ENCODE assay signal across 9 cellular contexts in genomic region chr17:50169121-50169764, GRCh38. TPM values are rescaled to one million over a fixed set of nuclear protein-coding genes. Genes with fewer than 3 reads are reported as not detected.
DNase-seq lines count a peak whose midpoint lies in the region; ATAC-seq, FAIRE-seq and TF ChIP-seq lines count a peak whose summit lies in the region.
"Had no signal": no experiment of that assay in that cellular context is flagged by ENCODE, and none has a peak within 500 bp of the region (broad histone marks: within the 10 kb centered on the region; RNA-seq: fewer than 3 reads in every experiment).

No MANE protein-coding gene starts in this region.

- H3K27me3 ChIP-seq in AG04450 (ENCODE audit: control insufficient read depth, insufficient read depth, low read length) (no peaks in the 10 kb centered on the region), vagina (no peaks in the 10 kb centered on the region)

- intact Hi-C loops in vagina (cut with DNase I): no loop called here

- H3K4me3 Mint-ChIP-seq in activated CD4-positive, alpha-beta T cell treated with anti-CD3 and anti-CD28 coated beads, Interleukin-2, amount 10 ng/mL, durations not matched to agents 7 days and 5 days: no peak overlapping the region
- peak overlapping the region; percentile 10 to 81 (median 72) for H3K4me3 Mint-ChIP-seq in naive B cell

- H3K27ac ChIP-seq in AG04450 (ENCODE audit: low read depth, low read length) (no peak overlapping the region), vagina (peak overlapping the region; percentile 6)

- no peak overlapping the region for H3K4me3 ChIP-seq in AG04450 (ENCODE audit: low read depth, low read length)
- H3K4me3 ChIP-seq in vagina: no peak overlapping the region

- CTCF ChIA-PET in AG04450 (lab: Charles Lee): interaction anchor here (0.5 to 3.5 kb wide), 34 partner anchors 8 to 301 kb away, joined by 3 to 116 read pairs (median 4); partner anchors contain the start of genes COL1A1 and TMEM92
- CTCF ChIA-PET in activated CD4-positive, alpha-beta T cell treated with anti-CD3 and anti-CD28 coated beads, Interleukin-2, amount 10 ng/mL, durations not matched to agents 7 days and 5 days (lab: Charles Lee): interaction anchor here (0.6 to 5.3 kb wide), 29 partner anchors 8 to 162 kb away, joined by 3 to 31 read pairs (median 5); partner anchors contain the start of genes COL1A1, PDK2, PPP1R9B and TMEM92

- no peaks in the 10 kb centered on the region for H3K9me3 Mint-ChIP-seq in activated CD4-positive, alpha-beta T cell treated with anti-CD3 and anti-CD28 coated beads, Interleukin-2, amount 10 ng/mL, durations not matched to agents 7 days and 5 days
- H3K9me3 Mint-ChIP-seq in naive B cell: no peaks in the 10 kb centered on the region

- H3K27me3 Mint-ChIP-seq in activated CD4-positive, alpha-beta T cell treated with anti-CD3 and anti-CD28 coated beads, Interleukin-2, amount 10 ng/mL, durations not matched to agents 7 days and 5 days: no peaks in the 10 kb centered on the region
- H3K27me3 Mint-ChIP-seq in naive B cell: peaks cover 0 to 9% (median 0%) of the 10 kb centered on the region in 3 donors

- DNase-seq in AG04450 (ENCODE audit: low read depth, low spot score): no peak
- no peak for DNase-seq in GM12891 (ENCODE audit: insufficient read length, low spot score)
- peak; percentile 34 to 75 for DNase-seq in NCI-H524 (lab: John Stamatoyannopoulos, UW)
- peak; percentile 59 for DNase-seq in activated CD4-positive, alpha-beta T cell treated with anti-CD3 and anti-CD28 coated beads, Interleukin-2, amount 10 ng/mL, durations not matched to agents 7 days and 5 days
- DNase-seq in effector CD8-positive, alpha-beta T cell (lab: John Stamatoyannopoulos, UW): peak; percentile 59
- DNase-seq in naive B cell: peak; percentile 72
- no peak for DNase-seq in vagina (ENCODE audit: extremely low spot score in 2 of 2)

- H3K27ac Mint-ChIP-seq in activated CD4-positive, alpha-beta T cell treated with anti-CD3 and anti-CD28 coated beads, Interleukin-2, amount 10 ng/mL, durations not matched to agents 7 days and 5 days: peak overlapping the region; percentile 27
- H3K27ac Mint-ChIP-seq in naive B cell: peak overlapping the region; percentile 6 to 97 (median 86)

- H3K9me3 ChIP-seq in AG04450 (ENCODE audit: control insufficient read depth, insufficient read depth, low read length): no peaks in the 10 kb centered on the region; the same call in 1 of the 2 replicates
- H3K9me3 ChIP-seq in vagina: no peaks in the 10 kb centered on the region

- TF ChIP-seq CTCF in AG04450 (IDR thresholded peaks at IDR 0.05; ENCODE audit: low read depth, low read length) (peak; percentile 98), vagina (IDR thresholded peaks at IDR 0.05) (peak; percentile 66 to 98 (median 75))

- peak; percentile 88 to 92 for ATAC-seq in naive B cell (ENCODE audit: low read depth in 2 of 2)
- no peak for ATAC-seq in GM21515 (IDR thresholded peaks at IDR 0.05; ENCODE audit: unreplicated experiment)

- H3K4me1 Mint-ChIP-seq in activated CD4-positive, alpha-beta T cell treated with anti-CD3 and anti-CD28 coated beads, Interleukin-2, amount 10 ng/mL, durations not matched to agents 7 days and 5 days: peaks cover 17% of the 10 kb centered on the region
- H3K4me1 Mint-ChIP-seq in naive B cell: peaks cover 25 to 27% (median 26%) of the 10 kb centered on the region in 3 donors

- peaks cover 22% of the 10 kb centered on the region for H3K4me1 ChIP-seq in vagina

- no peaks in the 10 kb centered on the region for H3K36me3 Mint-ChIP-seq in activated CD4-positive, alpha-beta T cell treated with anti-CD3 and anti-CD28 coated beads, Interleukin-2, amount 10 ng/mL, durations not matched to agents 7 days and 5 days (ENCODE audit: low read depth)
- no peaks in the 10 kb centered on the region for H3K36me3 Mint-ChIP-seq in naive B cell

- FAIRE-seq in GM12891 (lab: Jason Lieb, UNC): peak; percentile 89
- FAIRE-seq: islet of Langerhans had no signal

- POLR2A ChIA-PET in AG04450 (lab: Yijun Ruan, JAX): interaction anchor here (0.5 to 3.1 kb wide), 9 partner anchors 8 to 130 kb away, joined by 3 to 15 read pairs (median 6); partner anchors contain the start of gene COL1A1
- POLR2A ChIA-PET in activated CD4-positive, alpha-beta T cell treated with anti-CD3 and anti-CD28 coated beads, Interleukin-2, amount 10 ng/mL, durations not matched to agents 7 days and 5 days (lab: Charles Lee): interaction anchor here (0.5 kb wide), 1 partner anchor 52 kb away, joined by 3 read pairs; no protein-coding TSS in a partner anchor

- H3K36me3 ChIP-seq in vagina: no peaks in the 10 kb centered on the region

- TF ChIP-seq POLR2A in GM12891 (IDR thresholded peaks at IDR 0.05; ENCODE audit: low read depth, low read length) (no peak), vagina (IDR thresholded peaks at IDR 0.05) (no peak)

TF ChIP-seq in GM12891, 5 proteins besides CTCF, POLR2A, EP300 and RAD21:
- TF ChIP-seq TAF1 (IDR thresholded peaks at IDR 0.05; ENCODE audit: low read depth, low read length): no peak
- no peak; the same call in 1 of the 2 replicates for TF ChIP-seq POU2F2 (IDR thresholded peaks at IDR 0.05; ENCODE audit: low read depth, low read length)
- no peak for TF ChIP-seq PAX5 (IDR thresholded peaks at IDR 0.05; ENCODE audit: insufficient read depth, low read length, severe bottlenecking)
- no peak for TF ChIP-seq SPI1 (IDR thresholded peaks at IDR 0.05; ENCODE audit: low read depth, low read length)
- no peak for TF ChIP-seq POLR2AphosphoS5 (IDR thresholded peaks at IDR 0.05; ENCODE audit: low read depth, low read length)

RNA-seq across cellular contexts. Expression of gene SGCA, which starts 3.4 kb away (rescaled TPM):
- polyA plus RNA-seq in AG04450 (2011; rRNA removed) (0.16 and 0.21 TPM in 2 replicates), naive B cell (ENCODE audit: low read depth in 6 of 6) (10 to 100 TPM in 1 of 6 donors, 1 to 10 TPM in 5; 2.0 to 16.6 (median 3.5) TPM)
- not detected in 2 replicates for polyA minus RNA-seq in AG04450 (2011; rRNA and poly(A)+ RNA removed)
- 1.3 TPM for polyA plus RNA-seq in GM12891 (2012; ENCODE audit: low read depth, missing spikeins)
- total RNA-seq in activated CD4-positive, alpha-beta T cell treated with anti-CD3 and anti-CD28 coated beads, Interleukin-2, amount 10 ng/mL, durations not matched to agents 7 days and 5 days: not detected
- total RNA-seq in vagina: 2.2 TPM

RNA-seq across cellular contexts. Expression of gene PPP1R9B, which starts 18.8 kb away (rescaled TPM):
- polyA plus RNA-seq in AG04450 (2011; rRNA removed): 17.6 and 18.2 TPM in 2 replicates
- polyA minus RNA-seq in AG04450 (2011; rRNA and poly(A)+ RNA removed): 35.7 and 42.5 TPM in 2 replicates
- polyA plus RNA-seq in GM12891 (2012; ENCODE audit: low read depth, missing spikeins): 52.5 TPM
- 100 to 1,000 TPM; 110 to 117 TPM for total RNA-seq in activated CD4-positive, alpha-beta T cell treated with anti-CD3 and anti-CD28 coated beads, Interleukin-2, amount 10 ng/mL, durations not matched to agents 7 days and 5 days
- polyA plus RNA-seq in naive B cell (ENCODE audit: low read depth in 6 of 6): 1 to 10 TPM in 5 of 6 donors, under 1 TPM in 1; 0.55 to 3.5 (median 2.3) TPM
- total RNA-seq in vagina: 37.6 TPM

RNA-seq across cellular contexts. Expression of gene COL1A1, which starts 32.2 kb away (rescaled TPM):
- polyA plus RNA-seq in AG04450 (2011; rRNA removed) (1,356 and 3,120 TPM in 2 replicates), naive B cell (ENCODE audit: low read depth in 6 of 6) (under 1 TPM in 2 of 6 donors, not detected in 4; 0.23 to 0.80 TPM)
- 2,155 and 4,267 TPM in 2 replicates for polyA minus RNA-seq in AG04450 (2011; rRNA and poly(A)+ RNA removed)
- polyA plus RNA-seq in GM12891 (2012; ENCODE audit: low read depth, missing spikeins): 6.1 TPM
- total RNA-seq in activated CD4-positive, alpha-beta T cell treated with anti-CD3 and anti-CD28 coated beads, Interleukin-2, amount 10 ng/mL, durations not matched to agents 7 days and 5 days: under 1 TPM; 0.31 to 0.55 TPM
- 171 TPM for total RNA-seq in vagina

RNA-seq across cellular contexts. Expression of gene SAMD14, which starts 39.3 kb away (rescaled TPM):
- polyA plus RNA-seq in AG04450 (2011; rRNA removed) (3.5 and 5.3 TPM in 2 replicates), naive B cell (ENCODE audit: low read depth in 6 of 6) (under 1 TPM in 2 of 6 donors, not detected in 4; 0.11 to 0.31 TPM)
- 3.8 and 6.4 TPM in 2 replicates for polyA minus RNA-seq in AG04450 (2011; rRNA and poly(A)+ RNA removed)
- polyA plus RNA-seq in GM12891 (2012; ENCODE audit: low read depth, missing spikeins): 0.72 TPM
- under 1 TPM; 0.07 to 0.23 TPM for total RNA-seq in activated CD4-positive, alpha-beta T cell treated with anti-CD3 and anti-CD28 coated beads, Interleukin-2, amount 10 ng/mL, durations not matched to agents 7 days and 5 days
- total RNA-seq in vagina: 4.4 TPM

Comparison
In these comparisons a context has a peak if more than half of its experiments do, and no peak if none do; other contexts are left out.
1. DNase-seq: peak in NCI-H524 (2 of 2), activated CD4-positive, alpha-beta T cell treated with anti-CD3 and anti-CD28 coated beads, Interleukin-2, amount 10 ng/mL, durations not matched to agents 7 days and 5 days (single experiment), effector CD8-positive, alpha-beta T cell (single experiment) and naive B cell (single experiment); none in AG04450 (single experiment), GM12891 (single experiment) and vagina (0 of 2).
2. RNA of gene COL1A1, which starts 32.2 kb away (total RNA-seq): 171 TPM in vagina (single experiment); 0.31 to 0.55 TPM in activated CD4-positive, alpha-beta T cell treated with anti-CD3 and anti-CD28 coated beads, Interleukin-2, amount 10 ng/mL, durations not matched to agents 7 days and 5 days; every median in the first group is over 100 times any median in the second.